In genomic region chr17:7313890-7314718, GRCh38 we compare ENCODE assay signal across 8 cellular contexts. TPM values are rescaled to one million over a fixed set of nuclear protein-coding genes. Genes with fewer than 3 reads are reported as not detected.
DNase-seq lines count a peak whose midpoint lies in the region; ATAC-seq and TF ChIP-seq lines count a peak whose summit lies in the region.

No MANE protein-coding gene starts in this region.

- peaks cover 0 to 2% (median 0%) of the 10 kb centered on the region in 3 donors for H3K27me3 Mint-ChIP-seq in CD14-positive monocyte (ENCODE audit: low read depth in 3 of 3)
- H3K27me3 Mint-ChIP-seq in central memory CD8-positive, alpha-beta T cell: no peaks in the 10 kb centered on the region
- H3K27me3 Mint-ChIP-seq in naive thymus-derived CD4-positive, alpha-beta T cell: no peaks in the 10 kb centered on the region

- H3K4me3 ChIP-seq in naive thymus-derived CD4-positive, alpha-beta T cell (ENCODE audit: low read length): peak overlapping the region; percentile 85

- H3K36me3 Mint-ChIP-seq in CD14-positive monocyte: peaks cover 61 to 77% of the 10 kb centered on the region in 2 donors
- H3K36me3 Mint-ChIP-seq in central memory CD8-positive, alpha-beta T cell (ENCODE audit: insufficient read depth): peaks cover 61% of the 10 kb centered on the region
- H3K36me3 Mint-ChIP-seq in naive thymus-derived CD4-positive, alpha-beta T cell: peaks cover 14 to 59% (median 36%) of the 10 kb centered on the region in 5 donors

- intact Hi-C loops in CD14-positive monocyte (cut with micrococcal nuclease): no loop called here
- intact Hi-C loops in naive thymus-derived CD4-positive, alpha-beta T cell (cut with micrococcal nuclease): loop anchor here (2.0 kb wide), 2 partner anchors 37 to 91 kb away; partner anchors contain the start of gene TMEM256 (in 1 of the 2)

- POLR2A ChIA-PET in naive thymus-derived CD4-positive, alpha-beta T cell (lab: Charles Lee): interaction anchor here (0.9 to 11.5 kb wide), 9 partner anchors 10 to 270 kb away, joined by 3 to 336 read pairs (median 5); partner anchors contain the start of genes ACAP1, MPDU1, NEURL4 and SLC2A4

- H3K4me1 ChIP-seq in naive thymus-derived CD4-positive, alpha-beta T cell (ENCODE audit: control insufficient read depth in 2 of 2, insufficient read depth in 2 of 2, low read length in 2 of 2): peaks cover 38 to 43% of the 10 kb centered on the region in 2 donors

- peak overlapping the region; percentile 58 to 91 (median 84) for H3K27ac Mint-ChIP-seq in CD14-positive monocyte
- peak overlapping the region; percentile 93 for H3K27ac Mint-ChIP-seq in central memory CD8-positive, alpha-beta T cell (ENCODE audit: low read depth)
- peak overlapping the region; percentile 67 to 96 (median 90) for H3K27ac Mint-ChIP-seq in naive thymus-derived CD4-positive, alpha-beta T cell

- peaks cover 37 to 71% (median 45%) of the 10 kb centered on the region in 3 experiments for H3K36me3 ChIP-seq in naive thymus-derived CD4-positive, alpha-beta T cell (ENCODE audit: control insufficient read depth in 2 of 3, insufficient read depth in 3 of 3, low read length in 3 of 3)

- no peaks in the 10 kb centered on the region for H3K9me3 ChIP-seq in naive thymus-derived CD4-positive, alpha-beta T cell (ENCODE audit: control insufficient read depth in 2 of 3, low read length in 3 of 3)

- H3K4me3 Mint-ChIP-seq in CD14-positive monocyte: peak overlapping the region; percentile 77 to 85
- H3K4me3 Mint-ChIP-seq in central memory CD8-positive, alpha-beta T cell: peak overlapping the region; percentile 94
- H3K4me3 Mint-ChIP-seq in naive thymus-derived CD4-positive, alpha-beta T cell: peak overlapping the region; percentile 76 to 96 (median 86)

- peak; percentile 15 for DNase-seq in CD14-positive monocyte (ENCODE audit: low spot score)
- DNase-seq in LHCN-M2 (ENCODE audit: low read depth): peak; percentile 30
- no peak for DNase-seq in central memory CD8-positive, alpha-beta T cell (ENCODE audit: low spot score in 2 of 2)
- no peak for DNase-seq in naive thymus-derived CD4-positive, alpha-beta T cell
- DNase-seq in midbrain (lab: John Stamatoyannopoulos, UW): no peak
- DNase-seq in NCI-H146 (lab: John Stamatoyannopoulos, UW): no peak

- H3K27me3 ChIP-seq in naive thymus-derived CD4-positive, alpha-beta T cell (ENCODE audit: control insufficient read depth in 2 of 2, insufficient read depth in 2 of 2, low read length in 2 of 2): no peaks in the 10 kb centered on the region

- no peaks in the 10 kb centered on the region for H3K9me3 Mint-ChIP-seq in CD14-positive monocyte
- H3K9me3 Mint-ChIP-seq in central memory CD8-positive, alpha-beta T cell: no peaks in the 10 kb centered on the region
- H3K9me3 Mint-ChIP-seq in naive thymus-derived CD4-positive, alpha-beta T cell: peaks cover 0 to 7% (median 0%) of the 10 kb centered on the region in 11 donors

- peaks cover 45% of the 10 kb centered on the region for H3K4me1 Mint-ChIP-seq in CD14-positive monocyte
- peaks cover 67% of the 10 kb centered on the region for H3K4me1 Mint-ChIP-seq in central memory CD8-positive, alpha-beta T cell
- peaks cover 43 to 71% (median 63%) of the 10 kb centered on the region in 7 donors for H3K4me1 Mint-ChIP-seq in naive thymus-derived CD4-positive, alpha-beta T cell

- no peak for ATAC-seq in central memory CD8-positive, alpha-beta T cell (replicated peaks; ENCODE audit: extremely low read depth, poor library complexity, severe bottlenecking)
- ATAC-seq in naive thymus-derived CD4-positive, alpha-beta T cell: no peak
- no peak for ATAC-seq in activated CD4-positive, CD25-positive, alpha-beta regulatory T cell treated with anti-CD3 and anti-CD28 coated beads, Interleukin-2, amount 50 U/mL, for 24 hours
- ATAC-seq in GM19324 (IDR thresholded peaks at IDR 0.05; ENCODE audit: low FRiP score, unreplicated experiment): no peak

- CTCF ChIA-PET in naive thymus-derived CD4-positive, alpha-beta T cell (lab: Charles Lee): interaction anchor here (0.7 to 1.9 kb wide), 4 partner anchors 15 to 132 kb away, joined by 3 to 4 read pairs (median 4); partner anchors contain the start of genes ACAP1 and NEURL4

- peak overlapping the region; percentile 87 for H3K27ac ChIP-seq in naive thymus-derived CD4-positive, alpha-beta T cell (ENCODE audit: low read depth, low read length)

- TF ChIP-seq CTCF in CD14-positive monocyte (IDR thresholded peaks at IDR 0.05): no peak

RNA-seq across cellular contexts. Expression of gene GPS2, which starts 1.1 kb away (rescaled TPM):
- polyA plus RNA-seq in CD14-positive monocyte: 10 to 100 TPM; 53.5 to 59.6 TPM
- 98.7 and 119 TPM in 2 replicates for total RNA-seq in LHCN-M2 (2014; rRNA removed)
- polyA plus RNA-seq in LHCN-M2 (2012): 90.5 TPM
- 100 to 1,000 TPM in 3 of 5 experiments, 10 to 100 TPM in 2; 72.6 to 145 (median 107) TPM for total RNA-seq in naive thymus-derived CD4-positive, alpha-beta T cell
- 100 to 1,000 TPM in 1 of 2 donors, 10 to 100 TPM in 1; 80.1 to 134 TPM for polyA plus RNA-seq in naive thymus-derived CD4-positive, alpha-beta T cell

RNA-seq across cellular contexts. Expression of gene EIF5A, which starts 6.7 kb away (rescaled TPM):
- polyA plus RNA-seq in CD14-positive monocyte: 100 to 1,000 TPM; 465 to 485 TPM
- total RNA-seq in LHCN-M2 (2014; rRNA removed): 968 and 1,043 TPM in 2 replicates
- polyA plus RNA-seq in LHCN-M2 (2012): 1,070 TPM
- total RNA-seq in naive thymus-derived CD4-positive, alpha-beta T cell: 100 to 1,000 TPM; 237 to 666 (median 453) TPM
- 100 to 1,000 TPM; 158 to 558 TPM for polyA plus RNA-seq in naive thymus-derived CD4-positive, alpha-beta T cell

RNA-seq across cellular contexts. Expression of gene NEURL4, which starts 15.0 kb away (rescaled TPM):
- under 1 TPM; 0.35 to 0.44 TPM for polyA plus RNA-seq in CD14-positive monocyte
- 15.1 and 15.7 TPM in 2 replicates for total RNA-seq in LHCN-M2 (2014; rRNA removed)
- 10.0 TPM for polyA plus RNA-seq in LHCN-M2 (2012)
- total RNA-seq in naive thymus-derived CD4-positive, alpha-beta T cell: 10 to 100 TPM; 42.6 to 92.6 (median 50.1) TPM
- polyA plus RNA-seq in naive thymus-derived CD4-positive, alpha-beta T cell: 1 to 10 TPM; 1.1 to 2.5 TPM

RNA-seq across cellular contexts. Expression of gene YBX2, which starts 19.7 kb away (rescaled TPM):
- polyA plus RNA-seq in CD14-positive monocyte: not detected
- total RNA-seq in LHCN-M2 (2014; rRNA removed): not detected in 2 replicates
- not detected for polyA plus RNA-seq in LHCN-M2 (2012)
- under 1 TPM in 3 of 5 experiments, not detected in 2; 0.27 to 0.64 (median 0.40) TPM for total RNA-seq in naive thymus-derived CD4-positive, alpha-beta T cell
- not detected for polyA plus RNA-seq in naive thymus-derived CD4-positive, alpha-beta T cell

RNA-seq across cellular contexts. Expression of gene ACAP1, which starts 22.2 kb away (rescaled TPM):
- polyA plus RNA-seq in CD14-positive monocyte: 10 to 100 TPM; 32.1 to 40.5 TPM
- total RNA-seq in LHCN-M2 (2014; rRNA removed): 1.5 TPM in 1 of 2 replicates, not detected in the other
- polyA plus RNA-seq in LHCN-M2 (2012): 18.6 TPM
- total RNA-seq in naive thymus-derived CD4-positive, alpha-beta T cell: 100 to 1,000 TPM; 482 to 708 (median 599) TPM
- polyA plus RNA-seq in naive thymus-derived CD4-positive, alpha-beta T cell: 100 to 1,000 TPM; 234 to 337 TPM

Comparison
In these comparisons a context has a peak if more than half of its experiments do, and no peak if none do; other contexts are left out.
1. DNase-seq: peak in CD14-positive monocyte (single experiment) and LHCN-M2 (single experiment); none in central memory CD8-positive, alpha-beta T cell (0 of 2), naive thymus-derived CD4-positive, alpha-beta T cell (0 of 9), midbrain (single experiment) and NCI-H146 (single experiment).
2. intact Hi-C loops: an anchor here in naive thymus-derived CD4-positive, alpha-beta T cell (2.0 kb wide); none called in CD14-positive monocyte.
3. Peak in every context shown above with its lines, with median percentiles within 50 percentile points of each other: H3K27ac Mint-ChIP-seq and H3K4me3 Mint-ChIP-seq.